Comparison of ENCODE assay signal across 8 cellular contexts in the genomic region with DNA sequence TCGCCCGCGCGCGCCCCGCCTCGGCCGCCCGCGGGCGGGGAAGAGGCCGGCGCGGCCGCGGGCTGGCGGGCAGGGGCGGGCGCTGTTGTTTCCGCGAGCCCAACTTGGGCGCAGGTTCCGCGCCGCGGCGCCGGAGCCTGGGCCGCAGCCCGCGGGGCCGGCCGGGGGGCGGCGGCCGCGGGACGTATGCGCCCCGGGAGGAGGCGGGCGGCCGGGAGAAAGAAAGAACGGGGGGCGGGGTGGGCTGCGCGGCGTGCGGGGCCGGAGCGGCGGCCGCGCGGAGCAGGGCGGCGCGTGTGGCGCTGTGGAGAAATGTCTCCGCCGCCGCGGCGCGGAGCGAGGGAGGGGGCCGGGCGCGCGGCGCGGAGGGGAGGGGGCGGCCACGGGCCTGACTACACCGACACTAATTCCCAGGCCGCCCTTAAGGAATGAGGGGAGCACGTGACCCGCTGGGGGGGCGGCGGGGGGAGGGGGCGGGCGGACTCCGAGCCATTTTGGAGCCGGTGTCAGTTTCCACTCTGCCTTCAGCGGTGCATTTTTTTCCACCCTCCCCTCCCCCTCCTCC. TPM values are rescaled to one million over a fixed set of nuclear protein-coding genes. Genes with fewer than 3 reads are reported as not detected.
DNase-seq lines count a peak whose midpoint lies in the region; ATAC-seq and TF ChIP-seq lines count a peak whose summit lies in the region.

A gene (plus strand): TSS at position 509 of the 565 bp plus-strand sequence. CDS start 5,351 bp downstream, outside the sequence.

- H3K27ac Mint-ChIP-seq in IgD-negative memory B cell, result peak within 1 kb of the TSS; percentile 94 to 98 (median 97)
- H3K27ac Mint-ChIP-seq in activated naive CD4-positive, alpha-beta T cell treated with anti-CD3 and anti-CD28 coated beads, Interleukin-2, amount 50 U/mL, for 72 hours, result peak within 1 kb of the TSS; percentile 88 to 89
- peak within 1 kb of the TSS; percentile 78 to 98 (median 95) for H3K27ac Mint-ChIP-seq in nephron

- H3K36me3 Mint-ChIP-seq in IgD-negative memory B cell, result no peaks in the 10 kb centered on the region
- peaks cover 12 to 33% of the 10 kb centered on the region in 2 donors for H3K36me3 Mint-ChIP-seq in activated naive CD4-positive, alpha-beta T cell treated with anti-CD3 and anti-CD28 coated beads, Interleukin-2, amount 50 U/mL, for 72 hours
- H3K36me3 Mint-ChIP-seq in nephron (ENCODE audit: low read depth), result no peaks in the 10 kb centered on the region

- no peak for TF ChIP-seq CTCF in RWPE1 (conservative IDR thresholded peaks at IDR 0.05; ENCODE audit: low read depth)
- TF ChIP-seq CTCF in foreskin keratinocyte (conservative IDR thresholded peaks at IDR 0.05), result no peak
- no peak for TF ChIP-seq CTCF in nephron (IDR thresholded peaks at IDR 0.05; ENCODE audit: unreplicated experiment in 3 of 3)
- no peak for TF ChIP-seq CTCF in upper lobe of right lung (IDR thresholded peaks at IDR 0.05)

- H3K4me1 Mint-ChIP-seq in IgD-negative memory B cell, result peaks cover 32 to 46% (median 45%) of the 10 kb centered on the region in 3 donors
- H3K4me1 Mint-ChIP-seq in nephron, result peaks cover 63% of the 10 kb centered on the region

- H3K9me3 ChIP-seq in upper lobe of right lung, result no peaks in the 10 kb centered on the region

- peak within 1 kb of the TSS; percentile 91 to 98 (median 96) for H3K4me3 Mint-ChIP-seq in IgD-negative memory B cell
- peak within 1 kb of the TSS; percentile 93 to 98 (median 96) for H3K4me3 Mint-ChIP-seq in nephron

- ATAC-seq in GM18907 (IDR thresholded peaks at IDR 0.05; ENCODE audit: unreplicated experiment), result peak; percentile 15
- ATAC-seq in activated naive CD4-positive, alpha-beta T cell treated with anti-CD3 and anti-CD28 coated beads, Interleukin-2, amount 50 U/mL, for 72 hours, result peak; percentile 45 to 50
- ATAC-seq in foreskin keratinocyte, result peak; percentile 27
- peak; percentile 76 for ATAC-seq in upper lobe of right lung

- H3K9me3 Mint-ChIP-seq in IgD-negative memory B cell (no peaks in the 10 kb centered on the region), nephron (no peaks in the 10 kb centered on the region)
- H3K9me3 Mint-ChIP-seq in activated naive CD4-positive, alpha-beta T cell treated with anti-CD3 and anti-CD28 coated beads, Interleukin-2, amount 50 U/mL, for 72 hours, result no peaks in the 10 kb centered on the region

- DNase-seq in AG08395 (ENCODE audit: low spot score) (peak; percentile 87), RWPE1 (ENCODE audit: low spot score) (peak; percentile 80), foreskin keratinocyte (no peak), upper lobe of right lung (peak; percentile 87)
- peak in 1 of 2 donors; percentile 44 for DNase-seq in activated naive CD4-positive, alpha-beta T cell treated with anti-CD3 and anti-CD28 coated beads, Interleukin-2, amount 50 U/mL, for 72 hours (ENCODE audit: low spot score in 2 of 2)

- intact Hi-C loops in upper lobe of right lung (cut with DNase I), result no loop called here

- H3K4me3 ChIP-seq in upper lobe of right lung, result peak within 1 kb of the TSS; percentile 90

- POLR2A ChIA-PET in RWPE1 (lab: Yijun Ruan, JAX; ENCODE audit: low non-redundant PET), result no interaction called here

- H3K27me3 ChIP-seq in foreskin keratinocyte (peaks cover 35% of the 10 kb centered on the region), upper lobe of right lung (peaks cover 6% of the 10 kb centered on the region)

- peak within 1 kb of the TSS; percentile 80 for H3K27ac ChIP-seq in RWPE1
- H3K27ac ChIP-seq in foreskin keratinocyte, result peak within 1 kb of the TSS; percentile 72
- peak within 1 kb of the TSS; percentile 95 for H3K27ac ChIP-seq in upper lobe of right lung

- H3K36me3 ChIP-seq in upper lobe of right lung, result no peaks in the 10 kb centered on the region

- H3K4me1 ChIP-seq in foreskin keratinocyte (peaks cover 15% of the 10 kb centered on the region), upper lobe of right lung (peaks cover 41% of the 10 kb centered on the region)

- CTCF ChIA-PET in RWPE1 (lab: Yijun Ruan, JAX), result interaction anchor here (0.7 kb wide), 1 partner anchor 1293 kb away, joined by 3 read pairs; no protein-coding TSS in a partner anchor

- peaks cover 14% of the 10 kb centered on the region for H3K27me3 Mint-ChIP-seq in IgD-negative memory B cell
- peaks cover 63% of the 10 kb centered on the region for H3K27me3 Mint-ChIP-seq in nephron (ENCODE audit: low read depth)

RNA-seq across cellular contexts. Expression of the gene that starts here (rescaled TPM):
- polyA plus RNA-seq in IgD-negative memory B cell (37.9 TPM), foreskin keratinocyte (8.5 and 11.2 TPM in 2 replicates)
- total RNA-seq in activated naive CD4-positive, alpha-beta T cell treated with anti-CD3 and anti-CD28 coated beads, Interleukin-2, amount 50 U/mL, for 72 hours, result 10 to 100 TPM; 42.9 to 48.7 TPM
- total RNA-seq in foreskin keratinocyte (31.5 and 31.8 TPM in 2 replicates), upper lobe of right lung (50.9 TPM)

Comparison
In these comparisons a context has a peak if more than half of its experiments do, and no peak if none do; other contexts are left out.
1. DNase-seq: peak in AG08395 (single experiment), RWPE1 (single experiment) and upper lobe of right lung (single experiment); none in foreskin keratinocyte (0 of 2).
2. ATAC-seq: peak in every context shown above with its lines; median percentile 76 in upper lobe of right lung; 48 in activated naive CD4-positive, alpha-beta T cell treated with anti-CD3 and anti-CD28 coated beads, Interleukin-2, amount 50 U/mL, for 72 hours; 27 in foreskin keratinocyte; 15 in GM18907.
3. Peak in every context shown above with its lines, with median percentiles within 50 percentile points of each other: H3K27ac Mint-ChIP-seq and H3K27ac ChIP-seq.